13 cellular contexts compared by ENCODE assay signal in genomic region chr6:3575701-3576100, GRCh38.
DNase-seq lines count a peak whose midpoint lies in the region; ATAC-seq and TF ChIP-seq lines count a peak whose summit lies in the region.
"Had no signal": no experiment of that assay in that cellular context is flagged by ENCODE, and none has a peak within 500 bp of the region (broad histone marks: within the 10 kb centered on the region; RNA-seq: fewer than 3 reads in every experiment).

No MANE protein-coding gene starts in this region.

- H3K4me1 Mint-ChIP-seq in GM23338 (peaks cover 23% of the 10 kb centered on the region), endodermal cell (peaks cover 12% of the 10 kb centered on the region)
- H3K4me1 Mint-ChIP-seq: CD8-positive, alpha-beta memory T cell had no signal

- H3K9me2 ChIP-seq in GM23338 (ENCODE audit: insufficient read depth), result no peaks in the 10 kb centered on the region

- peak overlapping the region in 9 of 11 experiments; percentile 22 to 65 (median 56); a peak in 16 of 22 replicates for H3K4me2 ChIP-seq in BLaER1 treated with 17β-estradiol and CSF1 and Interleukin-3, amounts not matched to agents 10 nM and 100 nM
- no peak overlapping the region for H3K4me2 ChIP-seq in GM23338
- H3K4me2 ChIP-seq: A549 had no signal

- no peak overlapping the region for H3K4me3 ChIP-seq in BLaER1 treated with 17β-estradiol and CSF1 and Interleukin-3, amounts not matched to agents 10 nM and 100 nM
- H3K4me3 ChIP-seq in GM23338 (no peak overlapping the region), WERI-Rb-1 (ENCODE audit: low read depth, low read length) (no peak overlapping the region), endodermal cell (ENCODE audit: low read length) (no peak overlapping the region)
- H3K4me3 ChIP-seq: A549 had no signal

- H3K4me3 Mint-ChIP-seq in GM23338 (no peak overlapping the region), endodermal cell (no peak overlapping the region)
- H3K4me3 Mint-ChIP-seq: CD8-positive, alpha-beta memory T cell; H9 had no signal

- no peaks in the 10 kb centered on the region for H3K27me3 ChIP-seq in BLaER1 treated with 17β-estradiol and CSF1 and Interleukin-3, amounts not matched to agents 10 nM and 100 nM
- H3K27me3 ChIP-seq in GM23338 (ENCODE audit: insufficient read depth), result no peaks in the 10 kb centered on the region
- H3K27me3 ChIP-seq in WERI-Rb-1 (ENCODE audit: insufficient read depth, low read depth, severe bottlenecking), result no peaks in the 10 kb centered on the region
- H3K27me3 ChIP-seq in endodermal cell (ENCODE audit: control insufficient read depth, insufficient read depth, low read length, poor library complexity, severe bottlenecking), result no peaks in the 10 kb centered on the region
- H3K27me3 ChIP-seq: BE2C had no signal

- H3K27me3 Mint-ChIP-seq in GM23338 (ENCODE audit: insufficient read depth, low read depth, poor library complexity), result peaks cover 11% of the 10 kb centered on the region
- H3K27me3 Mint-ChIP-seq in endodermal cell (ENCODE audit: insufficient read depth), result peaks cover 2% of the 10 kb centered on the region

- ATAC-seq in GM23338, result peak; percentile 31
- ATAC-seq in HG03469 (IDR thresholded peaks at IDR 0.05; ENCODE audit: unreplicated experiment), result no peak
- ATAC-seq: A549 had no signal

- H2AFZ ChIP-seq in GM23338, result no peak overlapping the region

- H3K27ac Mint-ChIP-seq in GM23338 (no peak overlapping the region), endodermal cell (no peak overlapping the region)
- H3K27ac Mint-ChIP-seq: CD8-positive, alpha-beta memory T cell; H9 had no signal

- TF ChIP-seq CTCF in GM23338 (conservative IDR thresholded peaks at IDR 0.05; ENCODE audit: low read depth in 2 of 2) (peak; percentile 11 to 31; a peak in 1 of 4 replicates), WERI-Rb-1 (IDR thresholded peaks at IDR 0.05; ENCODE audit: low read depth, low read length) (peak; percentile 16; the same call in 1 of the 2 replicates), endodermal cell (conservative IDR thresholded peaks at IDR 0.05) (peak; percentile 39)

- WGBS in endodermal cell (ENCODE audit: insufficient coverage in 1 of 2, insufficient read length in 1 of 2), 2 experiments, result 85 to 96% methylated on average over 6 to 8 of the region's 8 CpGs

- H3K79me2 ChIP-seq in GM23338 (replicated peaks; ENCODE audit: insufficient read depth), result no peaks in the 10 kb centered on the region

- no peak overlapping the region for H3K27ac ChIP-seq in BLaER1 treated with 17β-estradiol and CSF1 and Interleukin-3, amounts not matched to agents 10 nM and 100 nM
- no peak overlapping the region for H3K27ac ChIP-seq in GM23338 (ENCODE audit: low read depth)
- no peak overlapping the region for H3K27ac ChIP-seq in WERI-Rb-1
- H3K27ac ChIP-seq in endodermal cell (ENCODE audit: low read depth, low read length), result no peak overlapping the region
- H3K27ac ChIP-seq: A549 had no signal

- peaks cover 0 to 46% (median 23%) of the 10 kb centered on the region in 10 experiments; a peak in 15 of 20 replicates for H3K4me1 ChIP-seq in BLaER1 treated with 17β-estradiol and CSF1 and Interleukin-3, amounts not matched to agents 10 nM and 100 nM
- H3K4me1 ChIP-seq in GM23338 (ENCODE audit: insufficient read depth) (peaks cover 8% of the 10 kb centered on the region; the same call in 1 of the 2 replicates), endodermal cell (ENCODE audit: control insufficient read depth, insufficient read depth, low read length) (no peaks in the 10 kb centered on the region)
- H3K4me1 ChIP-seq: A549, BE2C, Caco-2 had no signal

- H3K36me3 ChIP-seq in BLaER1 treated with 17β-estradiol and CSF1 and Interleukin-3, amounts not matched to agents 10 nM and 100 nM, result no peaks in the 10 kb centered on the region
- no peaks in the 10 kb centered on the region for H3K36me3 ChIP-seq in GM23338 (ENCODE audit: insufficient read depth)
- no peaks in the 10 kb centered on the region for H3K36me3 ChIP-seq in WERI-Rb-1
- no peaks in the 10 kb centered on the region for H3K36me3 ChIP-seq in endodermal cell (ENCODE audit: control insufficient read depth, insufficient read depth, low read length)
- H3K36me3 ChIP-seq: BE2C had no signal

- no peaks in the 10 kb centered on the region for H3K9me3 ChIP-seq in BLaER1 treated with 17β-estradiol and CSF1 and Interleukin-3, amounts not matched to agents 10 nM and 100 nM (replicated peaks in 1 of 11)
- H3K9me3 ChIP-seq in WERI-Rb-1 (ENCODE audit: severe bottlenecking) (no peaks in the 10 kb centered on the region), endodermal cell (ENCODE audit: control insufficient read depth, low read length) (no peaks in the 10 kb centered on the region)
- H3K9me3 ChIP-seq: A549, BE2C, Caco-2 had no signal

- no peaks in the 10 kb centered on the region; a peak in 1 of 22 replicates for H4K20me1 ChIP-seq in BLaER1 treated with 17β-estradiol and CSF1 and Interleukin-3, amounts not matched to agents 10 nM and 100 nM
- H4K20me1 ChIP-seq in GM23338 (replicated peaks; ENCODE audit: insufficient read depth), result no peaks in the 10 kb centered on the region

- DNase-seq in GM23338 (ENCODE audit: low spot score) (peak; percentile 42), WERI-Rb-1 (peak; percentile 54), endodermal cell (peak; percentile 69), H4 (ENCODE audit: low spot score) (no peak)
- DNase-seq in stimulated activated CD4-positive, alpha-beta T cell treated with anti-CD3 and anti-CD28 coated beads, Interleukin-4, amount 100 ng/mL, for 4 hours, result no peak
- DNase-seq: BE2C; Caco-2; CD8-positive, alpha-beta memory T cell; DND-41; H9 had no signal

- H3K36me3 Mint-ChIP-seq in GM23338 (ENCODE audit: low read depth), result no peaks in the 10 kb centered on the region
- H3K36me3 Mint-ChIP-seq in endodermal cell (ENCODE audit: low read depth), result no peaks in the 10 kb centered on the region
- H3K36me3 Mint-ChIP-seq: CD8-positive, alpha-beta memory T cell had no signal

- no peak overlapping the region for H3K9ac ChIP-seq in BLaER1 treated with 17β-estradiol and CSF1 and Interleukin-3, amounts not matched to agents 10 nM and 100 nM
- H3K9ac ChIP-seq in endodermal cell (ENCODE audit: extremely low read depth, low read length, poor library complexity, severe bottlenecking), result no peak overlapping the region

- H3K9me3 Mint-ChIP-seq in GM23338, result no peaks in the 10 kb centered on the region
- H3K9me3 Mint-ChIP-seq in endodermal cell, result no peaks in the 10 kb centered on the region
- H3K9me3 Mint-ChIP-seq: CD8-positive, alpha-beta memory T cell; H9 had no signal

- no peaks in the 10 kb centered on the region for H3F3A ChIP-seq in GM23338 (replicated peaks; ENCODE audit: low read depth)

TF ChIP-seq in GM23338, 12 proteins besides CTCF, POLR2A, EP300 and RAD21 (continues in another document):
- TF ChIP-seq REST (IDR thresholded peaks at IDR 0.05; ENCODE audit: unreplicated experiment) (no peak), ZNF331 (CRISPR knock-in tag; IDR thresholded peaks at IDR 0.05; ENCODE audit: low read depth) (no peak), ZNF114 (CRISPR knock-in tag; IDR thresholded peaks at IDR 0.05) (no peak), EZH2 (IDR thresholded peaks at IDR 0.05; ENCODE audit: low read depth, unreplicated experiment) (no peak), POLR2AphosphoS5 (IDR thresholded peaks at IDR 0.05; ENCODE audit: low read depth) (no peak)

Comparison
In these comparisons a context has a peak if more than half of its experiments do, and no peak if none do; other contexts are left out.
1. DNase-seq: peak in GM23338 (single experiment), WERI-Rb-1 (single experiment) and endodermal cell (single experiment); none in H4 (single experiment) and stimulated activated CD4-positive, alpha-beta T cell treated with anti-CD3 and anti-CD28 coated beads, Interleukin-4, amount 100 ng/mL, for 4 hours (0 of 2).
2. Peak in every context shown above with its lines, with median percentiles within 50 percentile points of each other: CTCF ChIP-seq.